In genomic region chr16:30953511-30954124, GRCh38 we compare ENCODE assay signal across 9 cellular contexts. TPM values are rescaled to one million over a fixed set of nuclear protein-coding genes. Genes with fewer than 3 reads are reported as not detected.
A peak's percentile ranks its signal among the peaks of the same experiment; 100 is the strongest.
DNase-seq lines count a peak whose midpoint lies in the region; ATAC-seq, FAIRE-seq and TF ChIP-seq lines count a peak whose summit lies in the region.
"Had no signal": no experiment of that assay in that cellular context is flagged by ENCODE, and none has a peak within 500 bp of the region (broad histone marks: within the 10 kb centered on the region; RNA-seq: fewer than 3 reads in every experiment).

No MANE protein-coding gene starts in this region.

- no peaks in the 10 kb centered on the region for H3K9me3 ChIP-seq in prostate gland

- DNase-seq in DMS153 (lab: John Stamatoyannopoulos, UW) = peak; percentile 60
- peak; percentile 59 for DNase-seq in KG1 (lab: John Stamatoyannopoulos, UW)
- DNase-seq in RCC 7860 (ENCODE audit: low spot score) = peak; percentile 16
- DNase-seq in activated T-helper 2 cell treated with anti-CD3 and anti-CD28 coated beads, Interferon-gamma antibody, Interleukin-2, Interleukin-4, amounts not matched to agents 10 μg/mL and 5 μg/mL and 100 μg/mL, durations not matched to agents 14 hours and 24 hours and 36 hours (ENCODE audit: low spot score) = peak; percentile 42
- peak; percentile 60 to 88 for DNase-seq in foreskin fibroblast
- DNase-seq in prostate gland (ENCODE audit: low spot score) = no peak

- intact Hi-C loops in activated T-helper 2 cell treated with anti-CD3 and anti-CD28 coated beads, Interferon-gamma antibody, Interleukin-2, Interleukin-4, amounts not matched to agents 10 μg/mL and 5 μg/mL and 100 μg/mL, durations not matched to agents 14 hours and 24 hours and 36 hours (cut with micrococcal nuclease) = loop anchor here (10.0 kb wide), 1 partner anchor 231 kb away; the partner anchor contains the start of gene FUS
- intact Hi-C loops in prostate gland (cut with DNase I) = loop anchor here (10.0 kb wide), 1 partner anchor 761 kb away; a partner anchor contains a TSS

- H3K4me3 ChIP-seq in foreskin fibroblast (ENCODE audit: low read depth in 1 of 2, low read length in 2 of 2) (no peak overlapping the region), prostate gland (no peak overlapping the region)

- H3K36me3 Mint-ChIP-seq in activated T-helper 2 cell treated with anti-CD3 and anti-CD28 coated beads, Interferon-gamma antibody, Interleukin-2, Interleukin-4, amounts not matched to agents 10 μg/mL and 5 μg/mL and 100 μg/mL, durations not matched to agents 14 hours and 24 hours and 36 hours (ENCODE audit: low read depth) = peaks cover 13% of the 10 kb centered on the region
- H3K36me3 Mint-ChIP-seq: activated naive CD8-positive, alpha-beta T cell had no signal

- no peaks in the 10 kb centered on the region for H3K27me3 Mint-ChIP-seq in activated T-helper 2 cell treated with anti-CD3 and anti-CD28 coated beads, Interferon-gamma antibody, Interleukin-2, Interleukin-4, amounts not matched to agents 10 μg/mL and 5 μg/mL and 100 μg/mL, durations not matched to agents 14 hours and 24 hours and 36 hours (ENCODE audit: low read depth)
- H3K27me3 Mint-ChIP-seq: activated naive CD8-positive, alpha-beta T cell had no signal

- H3K9me3 Mint-ChIP-seq in activated T-helper 2 cell treated with anti-CD3 and anti-CD28 coated beads, Interferon-gamma antibody, Interleukin-2, Interleukin-4, amounts not matched to agents 10 μg/mL and 5 μg/mL and 100 μg/mL, durations not matched to agents 14 hours and 24 hours and 36 hours = no peaks in the 10 kb centered on the region

- peak overlapping the region in 1 of 2 donors; percentile 9 for H3K27ac ChIP-seq in prostate gland

- H3K4me1 Mint-ChIP-seq in activated T-helper 2 cell treated with anti-CD3 and anti-CD28 coated beads, Interferon-gamma antibody, Interleukin-2, Interleukin-4, amounts not matched to agents 10 μg/mL and 5 μg/mL and 100 μg/mL, durations not matched to agents 14 hours and 24 hours and 36 hours (ENCODE audit: low read depth) = peaks cover 21% of the 10 kb centered on the region

- H3K27me3 ChIP-seq in prostate gland (replicated peaks; ENCODE audit: insufficient read depth) = no peaks in the 10 kb centered on the region

- H3K4me1 ChIP-seq in prostate gland (replicated peaks) = peaks cover 18% of the 10 kb centered on the region

- WGBS in prostate gland = 65% methylated on average over 7 of the region's 15 CpGs

- FAIRE-seq in RCC 7860 (lab: Jason Lieb, UNC) = no peak

- H3K4me3 Mint-ChIP-seq in activated T-helper 2 cell treated with anti-CD3 and anti-CD28 coated beads, Interferon-gamma antibody, Interleukin-2, Interleukin-4, amounts not matched to agents 10 μg/mL and 5 μg/mL and 100 μg/mL, durations not matched to agents 14 hours and 24 hours and 36 hours (ENCODE audit: low read depth) = no peak overlapping the region
- H3K4me3 Mint-ChIP-seq: activated naive CD8-positive, alpha-beta T cell had no signal

- H3K27ac Mint-ChIP-seq in activated T-helper 2 cell treated with anti-CD3 and anti-CD28 coated beads, Interferon-gamma antibody, Interleukin-2, Interleukin-4, amounts not matched to agents 10 μg/mL and 5 μg/mL and 100 μg/mL, durations not matched to agents 14 hours and 24 hours and 36 hours = no peak overlapping the region
- H3K27ac Mint-ChIP-seq: activated naive CD8-positive, alpha-beta T cell had no signal

- no peak for TF ChIP-seq POLR2A in prostate gland (IDR thresholded peaks at IDR 0.05)

- ATAC-seq in HG02610 (IDR thresholded peaks at IDR 0.05; ENCODE audit: unreplicated experiment) (no peak), HG03135 (IDR thresholded peaks at IDR 0.05; ENCODE audit: unreplicated experiment) (no peak)

- no peaks in the 10 kb centered on the region for H3K36me3 ChIP-seq in prostate gland

- TF ChIP-seq CTCF in foreskin fibroblast (IDR thresholded peaks at IDR 0.05; ENCODE audit: low read depth, low read length) (peak; percentile 77), prostate gland (IDR thresholded peaks at IDR 0.05) (peak in 3 of 4 experiments; percentile 16 to 51 (median 33))

RNA-seq across cellular contexts. Expression of gene SETD1A, which starts 3.9 kb away (rescaled TPM):
- total RNA-seq in activated T-helper 2 cell treated with anti-CD3 and anti-CD28 coated beads, Interferon-gamma antibody, Interleukin-2, Interleukin-4, amounts not matched to agents 10 μg/mL and 5 μg/mL and 100 μg/mL, durations not matched to agents 14 hours and 24 hours and 36 hours = 28.9 TPM in 2 replicates
- 10 to 100 TPM in 1 of 2 donors, 1 to 10 TPM in 1; 10.0 to 29.1 TPM for total RNA-seq in prostate gland

RNA-seq across cellular contexts. Expression of gene ORAI3, which starts 4.8 kb away (rescaled TPM):
- total RNA-seq in activated T-helper 2 cell treated with anti-CD3 and anti-CD28 coated beads, Interferon-gamma antibody, Interleukin-2, Interleukin-4, amounts not matched to agents 10 μg/mL and 5 μg/mL and 100 μg/mL, durations not matched to agents 14 hours and 24 hours and 36 hours = 14.2 and 17.4 TPM in 2 replicates
- total RNA-seq in prostate gland = 100 to 1,000 TPM in 1 of 2 donors, 10 to 100 TPM in 1; 74.6 to 114 TPM

RNA-seq across cellular contexts. Expression of gene FBXL19, which starts 30.2 kb away (rescaled TPM):
- total RNA-seq in activated T-helper 2 cell treated with anti-CD3 and anti-CD28 coated beads, Interferon-gamma antibody, Interleukin-2, Interleukin-4, amounts not matched to agents 10 μg/mL and 5 μg/mL and 100 μg/mL, durations not matched to agents 14 hours and 24 hours and 36 hours = 34.4 and 34.6 TPM in 2 replicates
- 100 to 1,000 TPM in 1 of 2 donors, 10 to 100 TPM in 1; 23.5 to 125 TPM for total RNA-seq in prostate gland

RNA-seq across cellular contexts. Expression of gene HSD3B7, which starts 31.4 kb away (rescaled TPM):
- total RNA-seq in activated T-helper 2 cell treated with anti-CD3 and anti-CD28 coated beads, Interferon-gamma antibody, Interleukin-2, Interleukin-4, amounts not matched to agents 10 μg/mL and 5 μg/mL and 100 μg/mL, durations not matched to agents 14 hours and 24 hours and 36 hours = 2.9 and 3.3 TPM in 2 replicates
- total RNA-seq in prostate gland = 10 to 100 TPM; 10.3 to 10.7 TPM

RNA-seq across cellular contexts. Expression of gene STX1B, which starts 56.8 kb away (rescaled TPM):
- total RNA-seq in activated T-helper 2 cell treated with anti-CD3 and anti-CD28 coated beads, Interferon-gamma antibody, Interleukin-2, Interleukin-4, amounts not matched to agents 10 μg/mL and 5 μg/mL and 100 μg/mL, durations not matched to agents 14 hours and 24 hours and 36 hours = 0.57 and 0.97 TPM in 2 replicates
- total RNA-seq in prostate gland = under 1 TPM; 0.36 to 0.91 TPM
